Comparison of ENCODE assay signal across 17 cellular contexts in genomic region chr9:122832194-122832593, GRCh38. TPM values are rescaled to one million over a fixed set of nuclear protein-coding genes. Genes with fewer than 3 reads are reported as not detected.
"Had no signal": no experiment of that assay in that cellular context is flagged by ENCODE, and none has a peak within 500 bp of the region (broad histone marks: within the 10 kb centered on the region; RNA-seq: fewer than 3 reads in every experiment).

No MANE protein-coding gene starts in this region.

- H3K9ac ChIP-seq: parathyroid adenoma had no signal

- H3K4me3 ChIP-seq: cardiac muscle cell, coronary artery, gastroesophageal sphincter, hepatocyte, tibial artery, uterus had no signal

- H3K9me3 ChIP-seq: gastroesophageal sphincter, tibial artery, uterus had no signal

- H3K4me2 ChIP-seq: hepatocyte had no signal

- H3K27me3 ChIP-seq: cardiac muscle cell, gastroesophageal sphincter, hepatocyte, tibial artery, uterus had no signal

- H3K79me2 ChIP-seq: parathyroid adenoma had no signal

- H2AFZ ChIP-seq: hepatocyte, parathyroid adenoma had no signal

- ATAC-seq: gastroesophageal sphincter had no signal

- DNase-seq: activated gamma-delta T cell treated with Interleukin-2 at 50 U/mL for 16 hours; effector CD8-positive, alpha-beta T cell; mesendoderm; retina; T-helper 9 cell; tibial artery; uterus had no signal

- FAIRE-seq: astrocyte had no signal

- H3K36me3 ChIP-seq: cardiac muscle cell, gastroesophageal sphincter, tibial artery, uterus had no signal

- H3K27ac ChIP-seq: cardiac muscle cell, coronary artery, gastroesophageal sphincter, hepatocyte, parathyroid adenoma, tibial artery, uterus had no signal

RNA-seq across cellular contexts. Expression of gene OR1K1, which starts 32.3 kb away (rescaled TPM):
- total RNA-seq: astrocyte, cardiac muscle cell, gastroesophageal sphincter, hepatocyte, kidney epithelial cell, liver, skeletal muscle tissue, uterus had no signal
- polyA plus RNA-seq: hepatocyte, liver, neural cell had no signal

RNA-seq across cellular contexts. Expression of gene OR5C1, which starts 43.5 kb away (rescaled TPM):
- total RNA-seq: astrocyte, cardiac muscle cell, gastroesophageal sphincter, hepatocyte, kidney epithelial cell, liver, skeletal muscle tissue, uterus had no signal
- polyA plus RNA-seq: cardiac muscle cell, hepatocyte, liver, neural cell had no signal
